In genomic region chr17:41666336-41666680, GRCh38 we compare ENCODE assay signal across 9 cellular contexts. TPM values are rescaled to one million over a fixed set of nuclear protein-coding genes. Genes with fewer than 3 reads are reported as not detected.
DNase-seq lines count a peak whose midpoint lies in the region; ATAC-seq and TF ChIP-seq lines count a peak whose summit lies in the region.
"Had no signal": no experiment of that assay in that cellular context is flagged by ENCODE, and none has a peak within 500 bp of the region (broad histone marks: within the 10 kb centered on the region; RNA-seq: fewer than 3 reads in every experiment).

No MANE protein-coding gene starts in this region.

- H3K4me3 Mint-ChIP-seq in stimulated activated memory B cell treated with anti-CD40 and anti-IgM and Interleukin-4, amounts not matched to agents 10 μg/mL and 1 μg/mL and 100 μg/mL, for 72 hours, result peak overlapping the region; percentile 81

- intact Hi-C loops in lower leg skin (cut with DNase I; ENCODE audit: low total_unique reads), result loop anchor here (5.0 kb wide), 1 partner anchor 859 kb away; no protein-coding TSS in a partner anchor

- TF ChIP-seq CTCF in GM10266 (IDR thresholded peaks at IDR 0.05; ENCODE audit: control insufficient read depth, insufficient read depth, low read depth, missing control alignments) (no peak), lower leg skin (IDR thresholded peaks at IDR 0.05) (no peak)

- no peaks in the 10 kb centered on the region for H3K9me3 ChIP-seq in mononuclear cell (ENCODE audit: low read depth, low read length)

- H3K27me3 ChIP-seq in mononuclear cell (ENCODE audit: insufficient read depth, low read length), result no peaks in the 10 kb centered on the region

- peak; percentile 40 for ATAC-seq in HG02642 (IDR thresholded peaks at IDR 0.05; ENCODE audit: poor library complexity, unreplicated experiment)
- peak; percentile 83 for ATAC-seq in stimulated activated memory B cell treated with anti-CD40 and anti-IgM and Interleukin-4, amounts not matched to agents 10 μg/mL and 1 μg/mL and 100 μg/mL, for 72 hours

- DNase-seq in GM10266 (ENCODE audit: extremely low spot score) (peak; percentile 54), NCI-H1436 treated with DMSO at 0.1 percent for 48 hours (lab: John Stamatoyannopoulos, UW) (peak; percentile 38), dermis microvascular lymphatic vessel endothelial cell (ENCODE audit: low read depth in 2 of 2) (peak; percentile 51 to 60), lower leg skin (ENCODE audit: low spot score in 2 of 2) (no peak)
- peak; percentile 61 for DNase-seq in activated CD4-positive, CD25-positive, alpha-beta regulatory T cell treated with anti-CD3 and anti-CD28 coated beads, Interleukin-2, amount 50 U/mL, for 72 hours

- no peaks in the 10 kb centered on the region for H3K27me3 Mint-ChIP-seq in stimulated activated memory B cell treated with anti-CD40 and anti-IgM and Interleukin-4, amounts not matched to agents 10 μg/mL and 1 μg/mL and 100 μg/mL, for 72 hours

- TF ChIP-seq POLR2A in lower leg skin (IDR thresholded peaks at IDR 0.05), result no peak

- no peaks in the 10 kb centered on the region for H3K36me3 Mint-ChIP-seq in stimulated activated memory B cell treated with anti-CD40 and anti-IgM and Interleukin-4, amounts not matched to agents 10 μg/mL and 1 μg/mL and 100 μg/mL, for 72 hours

- 3 to 8% methylated on average over 9 to 14 of the region's 14 CpGs for WGBS in lower leg skin, 2 donors

- H3K9me3 Mint-ChIP-seq in stimulated activated memory B cell treated with anti-CD40 and anti-IgM and Interleukin-4, amounts not matched to agents 10 μg/mL and 1 μg/mL and 100 μg/mL, for 72 hours, result no peaks in the 10 kb centered on the region

- peaks cover 29% of the 10 kb centered on the region for H3K4me1 ChIP-seq in mononuclear cell (ENCODE audit: insufficient read depth, low read length)

- H3K4me3 ChIP-seq in mononuclear cell (ENCODE audit: low read length) (peak overlapping the region; percentile 31), lower leg skin (ENCODE audit: low read depth, poor library complexity, severe bottlenecking) (no peak overlapping the region)

- peak overlapping the region; percentile 89 for H3K27ac Mint-ChIP-seq in stimulated activated memory B cell treated with anti-CD40 and anti-IgM and Interleukin-4, amounts not matched to agents 10 μg/mL and 1 μg/mL and 100 μg/mL, for 72 hours

- H3K4me1 Mint-ChIP-seq in stimulated activated memory B cell treated with anti-CD40 and anti-IgM and Interleukin-4, amounts not matched to agents 10 μg/mL and 1 μg/mL and 100 μg/mL, for 72 hours, result peaks cover 58% of the 10 kb centered on the region

RNA-seq across cellular contexts. Expression of gene EIF1, which starts 22.4 kb away (rescaled TPM):
- total RNA-seq in dermis microvascular lymphatic vessel endothelial cell (43.6 and 66.6 TPM in 2 replicates), mononuclear cell (719 TPM), lower leg skin (100 to 1,000 TPM; 211 to 299 (median 249) TPM)

RNA-seq across cellular contexts. Expression of gene KRT17, which starts 41.9 kb away (rescaled TPM):
- 0.25 and 0.39 TPM in 2 replicates for total RNA-seq in dermis microvascular lymphatic vessel endothelial cell
- total RNA-seq in mononuclear cell, result 0.42 TPM
- total RNA-seq in lower leg skin, result 1,000 to 10,000 TPM in 2 of 4 donors, 100 to 1,000 TPM in 2; 474 to 1,574 (median 971) TPM

RNA-seq across cellular contexts. Expression of gene GAST, which starts 45.8 kb away (rescaled TPM):
- not detected in 2 replicates for total RNA-seq in dermis microvascular lymphatic vessel endothelial cell
- total RNA-seq in mononuclear cell, result not detected
- not detected for total RNA-seq in lower leg skin
- total RNA-seq: activated CD8-positive, alpha-beta memory T cell treated with anti-CD3 and anti-CD28 coated beads for 36 hours had no signal

RNA-seq across cellular contexts. Expression of gene KRT16, which starts 53.7 kb away (rescaled TPM):
- total RNA-seq in dermis microvascular lymphatic vessel endothelial cell (not detected in 2 replicates), mononuclear cell (not detected), lower leg skin (100 to 1,000 TPM in 1 of 4 donors, 10 to 100 TPM in 3; 79.2 to 447 (median 81.8) TPM)
- total RNA-seq: activated CD8-positive, alpha-beta memory T cell treated with anti-CD3 and anti-CD28 coated beads for 36 hours had no signal

Comparison
In these comparisons a context has a peak if more than half of its experiments do, and no peak if none do; other contexts are left out.
1. DNase-seq: peak in GM10266 (single experiment), NCI-H1436 treated with DMSO at 0.1 percent for 48 hours (single experiment), activated CD4-positive, CD25-positive, alpha-beta regulatory T cell treated with anti-CD3 and anti-CD28 coated beads, Interleukin-2, amount 50 U/mL, for 72 hours (single experiment) and dermis microvascular lymphatic vessel endothelial cell (2 of 2); none in lower leg skin (0 of 2).
2. RNA of gene KRT17, which starts 41.9 kb away (total RNA-seq): 474 to 1,574 TPM in lower leg skin; 0.42 TPM in mononuclear cell (single experiment) and 0.25 to 0.39 TPM in dermis microvascular lymphatic vessel endothelial cell; every median in the first group is over 100 times any median in the second.